ENCODE assay signal across 26 cellular contexts in the genomic region with DNA sequence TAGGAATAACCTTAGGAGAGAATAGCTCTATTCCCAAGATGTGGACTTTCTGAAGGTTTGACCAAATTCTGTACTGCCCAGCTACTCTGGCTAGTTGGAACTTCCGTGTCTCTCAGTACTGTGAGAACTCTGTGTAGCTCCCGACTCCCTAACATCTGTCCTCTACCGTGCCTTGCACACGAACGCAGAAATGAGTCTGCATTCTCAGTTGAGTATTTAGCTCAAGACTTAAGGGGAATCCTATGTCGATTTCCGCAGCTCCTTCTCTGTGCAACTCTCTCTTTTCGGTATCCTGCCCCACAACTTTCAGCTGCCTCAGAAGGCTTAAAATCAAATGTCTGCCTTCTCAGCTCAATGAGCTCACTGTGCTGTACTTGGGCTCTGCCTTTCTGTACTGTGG.
"Had no signal": no experiment of that assay in that cellular context is flagged by ENCODE, and none has a peak within 500 bp of the region (broad histone marks: within the 10 kb centered on the region; RNA-seq: fewer than 3 reads in every experiment).

No MANE protein-coding gene starts in this region.

- ATAC-seq: activated CD8-positive, alpha-beta T cell treated with anti-CD3 and anti-CD28 coated beads, Interleukin-2, amount 10 ng/mL, durations not matched to agents 7 days and 5 days; activated T-cell treated with anti-CD3 and anti-CD28 coated beads, Interleukin-2, amount 50 U/mL, for 72 hours; PC-3; T-helper 17 cell; WTC11 had no signal

- H3K27ac ChIP-seq: ascending aorta had no signal

- H3K4me3 ChIP-seq: ascending aorta, MG63 had no signal

- H3K36me3 Mint-ChIP-seq: activated naive CD4-positive, alpha-beta T cell treated with anti-CD3 and anti-CD28 coated beads, Interleukin-2, amount 10 ng/mL, durations not matched to agents 7 days and 5 days; activated naive CD8-positive, alpha-beta T cell treated with anti-CD3 and anti-CD28 coated beads, Interleukin-2, amount 10 ng/mL, durations not matched to agents 7 days and 5 days; brain; WTC11 had no signal

- H3K4me1 Mint-ChIP-seq: brain had no signal

- H3K27me3 ChIP-seq: ascending aorta had no signal

- H3K4me1 ChIP-seq: ascending aorta had no signal

- H3K27ac Mint-ChIP-seq: activated CD8-positive, alpha-beta T cell treated with anti-CD3 and anti-CD28 coated beads, Interleukin-2, amount 10 ng/mL, durations not matched to agents 7 days and 5 days; activated naive CD4-positive, alpha-beta T cell treated with anti-CD3 and anti-CD28 coated beads, Interleukin-2, amount 10 ng/mL, durations not matched to agents 7 days and 5 days; activated naive CD8-positive, alpha-beta T cell treated with anti-CD3 and anti-CD28 coated beads, Interleukin-2, amount 10 ng/mL, durations not matched to agents 7 days and 5 days; activated T-cell treated with anti-CD3 and anti-CD28 coated beads, Interleukin-2, amount 50 U/mL, for 72 hours; activated T-helper 2 cell treated with anti-CD3 and anti-CD28 coated beads, Interferon-gamma antibody, Interleukin-2, Interleukin-4, amounts not matched to agents 10 μg/mL and 5 μg/mL and 100 μg/mL, durations not matched to agents 14 hours and 24 hours and 36 hours; brain; T-helper 17 cell; WTC11 had no signal

- H3K9me3 Mint-ChIP-seq: activated naive CD4-positive, alpha-beta T cell treated with anti-CD3 and anti-CD28 coated beads, Interleukin-2, amount 10 ng/mL, durations not matched to agents 7 days and 5 days; activated naive CD8-positive, alpha-beta T cell treated with anti-CD3 and anti-CD28 coated beads, Interleukin-2, amount 10 ng/mL, durations not matched to agents 7 days and 5 days; activated T-cell treated with anti-CD3 and anti-CD28 coated beads, Interleukin-2, amount 50 U/mL, for 72 hours; activated T-helper 2 cell treated with anti-CD3 and anti-CD28 coated beads, Interferon-gamma antibody, Interleukin-2, Interleukin-4, amounts not matched to agents 10 μg/mL and 5 μg/mL and 100 μg/mL, durations not matched to agents 14 hours and 24 hours and 36 hours; WTC11 had no signal

- DNase-seq: activated CD4-positive, alpha-beta T cell treated with anti-CD3 and anti-CD28 coated beads for 48 hours; activated CD4-positive, alpha-beta T cell treated with anti-CD3 and anti-CD28 coated beads, Interleukin-2, amount 50 U/mL, for 4 hours; activated CD4-positive, CD25-positive, alpha-beta regulatory T cell treated with anti-CD3 and anti-CD28 coated beads, Interleukin-2, amount 50 U/mL, for 72 hours; activated CD8-positive, alpha-beta T cell treated with anti-CD3 and anti-CD28 coated beads, Interleukin-2, amount 10 ng/mL, durations not matched to agents 7 days and 5 days; activated gamma-delta T cell treated with Interleukin-2 at 50 U/mL for 16 hours; activated naive CD4-positive, alpha-beta T cell treated with anti-CD3 and anti-CD28 coated beads, Interleukin-2, amount 10 ng/mL, durations not matched to agents 7 days and 5 days; activated naive CD8-positive, alpha-beta T cell treated with anti-CD3 and anti-CD28 coated beads, Interleukin-2, amount 10 ng/mL, durations not matched to agents 7 days and 5 days; activated T-cell treated with anti-CD3 and anti-CD28 coated beads, Interleukin-2, amount 50 U/mL, for 72 hours; MG63; MV-4-11; NCI-H1105; NCI-H1436; NCI-H1694 treated with DMSO at 0.1 percent for 48 hours; NCI-H2029 treated with DMSO at 0.1 percent for 48 hours; NCI-H345; NCI-H510A; NCI-H526 treated with DMSO at 0.1 percent for 48 hours; NK-92 treated with Interleukin-12 subunit alpha and Interleukin-12 subunit beta, amount 100 ng/mL, for 24 hours; PC-3; SHP77 treated with DMSO at 0.1 percent for 48 hours; T-helper 17 cell; T-helper 9 cell had no signal

- H3K4me3 Mint-ChIP-seq: activated CD8-positive, alpha-beta T cell treated with anti-CD3 and anti-CD28 coated beads, Interleukin-2, amount 10 ng/mL, durations not matched to agents 7 days and 5 days; activated naive CD4-positive, alpha-beta T cell treated with anti-CD3 and anti-CD28 coated beads, Interleukin-2, amount 10 ng/mL, durations not matched to agents 7 days and 5 days; activated naive CD8-positive, alpha-beta T cell treated with anti-CD3 and anti-CD28 coated beads, Interleukin-2, amount 10 ng/mL, durations not matched to agents 7 days and 5 days; activated T-cell treated with anti-CD3 and anti-CD28 coated beads, Interleukin-2, amount 50 U/mL, for 72 hours; brain; T-helper 17 cell; WTC11 had no signal

- H3K36me3 ChIP-seq: ascending aorta, MG63 had no signal
